ENCODE assay signal across 19 cellular contexts in the genomic region with DNA sequence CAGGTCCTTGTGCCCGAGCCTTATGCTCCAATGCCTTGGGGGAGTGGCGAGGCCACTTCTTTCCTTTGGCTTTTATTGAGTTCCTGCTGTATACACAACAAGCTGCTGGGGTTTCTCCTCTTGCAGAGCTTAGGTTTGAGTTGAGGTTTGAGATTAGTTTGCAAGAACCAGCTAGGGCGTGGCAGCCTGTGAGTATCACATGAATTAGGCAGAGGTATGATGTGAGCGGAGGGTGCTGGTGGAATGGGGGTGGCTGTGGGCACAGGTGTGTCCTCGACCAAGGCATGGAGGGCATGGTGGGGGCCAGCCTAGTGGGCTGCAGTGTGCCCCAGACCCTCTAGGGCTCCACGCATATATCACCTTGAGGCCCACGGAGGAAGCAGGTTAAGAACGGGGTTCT.
A peak's percentile ranks its signal among the peaks of the same experiment; 100 is the strongest.
DNase-seq lines count a peak whose midpoint lies in the region; ATAC-seq, FAIRE-seq and TF ChIP-seq lines count a peak whose summit lies in the region.
"Had no signal": no experiment of that assay in that cellular context is flagged by ENCODE, and none has a peak within 500 bp of the region (broad histone marks: within the 10 kb centered on the region; RNA-seq: fewer than 3 reads in every experiment).

No MANE protein-coding gene starts in this region.

- H3K27me3 Mint-ChIP-seq in natural killer cell treated with Interleukin-12 subunit alpha and Interleukin-12 subunit beta and Interleukin-15 and Interleukin-18, amount 100 ng/mL, for 72 hours = peaks cover 2 to 4% of the 10 kb centered on the region in 2 donors
- peaks cover 0 to 7% of the 10 kb centered on the region in 2 donors for H3K27me3 Mint-ChIP-seq in natural killer cell (ENCODE audit: low read depth in 2 of 2)
- H3K27me3 Mint-ChIP-seq: B cell; CD4-positive, alpha-beta T cell had no signal

- H3K9me3 Mint-ChIP-seq in natural killer cell treated with Interleukin-12 subunit alpha and Interleukin-12 subunit beta and Interleukin-15 and Interleukin-18, amount 100 ng/mL, for 72 hours = no peaks in the 10 kb centered on the region
- no peaks in the 10 kb centered on the region for H3K9me3 Mint-ChIP-seq in natural killer cell
- H3K9me3 Mint-ChIP-seq: CD4-positive, alpha-beta T cell; CD8-positive, alpha-beta T cell had no signal

- H3K36me3 Mint-ChIP-seq in natural killer cell treated with Interleukin-12 subunit alpha and Interleukin-12 subunit beta and Interleukin-15 and Interleukin-18, amount 100 ng/mL, for 72 hours = no peaks in the 10 kb centered on the region
- H3K36me3 Mint-ChIP-seq in natural killer cell = no peaks in the 10 kb centered on the region
- H3K36me3 Mint-ChIP-seq: CD8-positive, alpha-beta T cell had no signal

- intact Hi-C loops in natural killer cell (cut with micrococcal nuclease) (no loop called here), sciatic nerve (cut with DNase I) (no loop called here)

- no peak for TF ChIP-seq CTCF in natural killer cell (IDR thresholded peaks at IDR 0.05)

- no peak for TF ChIP-seq POLR2A in GM12892 (IDR thresholded peaks at IDR 0.05; ENCODE audit: low read depth, low read length)

- FAIRE-seq in GM12892 (lab: Jason Lieb, UNC) = no peak
- FAIRE-seq: A549, D721Med, G401.6, GM12891, GM18507 had no signal

- no peak overlapping the region for H3K27ac Mint-ChIP-seq in natural killer cell treated with Interleukin-12 subunit alpha and Interleukin-12 subunit beta and Interleukin-15 and Interleukin-18, amount 100 ng/mL, for 72 hours
- H3K27ac Mint-ChIP-seq in natural killer cell = no peak overlapping the region
- H3K27ac Mint-ChIP-seq: B cell; CD4-positive, alpha-beta T cell; CD8-positive, alpha-beta T cell had no signal

- H3K4me3 Mint-ChIP-seq in natural killer cell treated with Interleukin-12 subunit alpha and Interleukin-12 subunit beta and Interleukin-15 and Interleukin-18, amount 100 ng/mL, for 72 hours = no peak overlapping the region
- no peak overlapping the region for H3K4me3 Mint-ChIP-seq in natural killer cell
- H3K4me3 Mint-ChIP-seq: B cell; CD4-positive, alpha-beta T cell; CD8-positive, alpha-beta T cell had no signal

- peak; percentile 25 for DNase-seq in natural killer cell treated with Interleukin-12 subunit alpha and Interleukin-12 subunit beta and Interleukin-15 and Interleukin-18, amount 100 ng/mL, for 72 hours (ENCODE audit: low spot score)
- DNase-seq in natural killer cell (no peak), left lobe of liver (ENCODE audit: low spot score) (peak; percentile 22), sciatic nerve (ENCODE audit: low spot score) (peak; percentile 48), GM12892 (ENCODE audit: insufficient read length) (no peak)
- DNase-seq: AML-193, Caco-2, Calu3, DMS79 treated with DMSO at 0.1 percent for 48 hours, GF-D8 had no signal

- peaks cover 0 to under 1% of the 10 kb centered on the region in 2 donors for H3K4me1 Mint-ChIP-seq in natural killer cell treated with Interleukin-12 subunit alpha and Interleukin-12 subunit beta and Interleukin-15 and Interleukin-18, amount 100 ng/mL, for 72 hours (ENCODE audit: low read depth in 2 of 2)
- H3K4me1 Mint-ChIP-seq in natural killer cell = no peaks in the 10 kb centered on the region
- H3K4me1 Mint-ChIP-seq: B cell had no signal

- no peak for ATAC-seq in natural killer cell treated with Interleukin-12 subunit alpha and Interleukin-12 subunit beta and Interleukin-15 and Interleukin-18, amount 100 ng/mL, for 72 hours
- ATAC-seq in natural killer cell = no peak
- no peak for ATAC-seq in left lobe of liver
- no peak for ATAC-seq in sciatic nerve
- no peak for ATAC-seq in HG02623 (IDR thresholded peaks at IDR 0.05; ENCODE audit: unreplicated experiment)
- ATAC-seq: A549; CD8-positive, alpha-beta T cell had no signal

Comparison
In these comparisons a context has a peak if more than half of its experiments do, and no peak if none do; other contexts are left out.
1. DNase-seq: peak in natural killer cell treated with Interleukin-12 subunit alpha and Interleukin-12 subunit beta and Interleukin-15 and Interleukin-18, amount 100 ng/mL, for 72 hours (single experiment), left lobe of liver (single experiment) and sciatic nerve (single experiment); none in natural killer cell (single experiment) and GM12892 (single experiment).